8 cellular contexts compared by ENCODE assay signal in genomic region chr19:13872695-13873389, GRCh38.
DNase-seq lines count a peak whose midpoint lies in the region; ATAC-seq lines count a peak whose summit lies in the region.

No MANE protein-coding gene starts in this region.

- no peak for ATAC-seq in HG02973 (IDR thresholded peaks at IDR 0.05; ENCODE audit: unreplicated experiment)

- H3K4me1 ChIP-seq in iPS-18a (ENCODE audit: control insufficient read depth, low read depth, low read length), result no peaks in the 10 kb centered on the region
- H3K4me1 ChIP-seq in subcutaneous abdominal adipose tissue (ENCODE audit: control insufficient read depth in 5 of 5, insufficient read depth in 5 of 5, low read length in 5 of 5), result peaks cover 2 to 20% (median 13%) of the 10 kb centered on the region in 5 donors

- peak in 4 of 6 experiments; percentile 19 to 43 (median 30) for DNase-seq in stimulated activated naive CD4-positive, alpha-beta T cell (lab: John Stamatoyannopoulos, UW)
- no peak for DNase-seq in stimulated activated naive CD4-positive, alpha-beta T cell treated with Interleukin-2 at 50 U/mL for 16 hours (lab: John Stamatoyannopoulos, UW)
- no peak for DNase-seq in HPDE6-E6E7 (ENCODE audit: extremely low spot score)
- DNase-seq in caudate nucleus (lab: John Stamatoyannopoulos, UW), result no peak

- H3K4me3 Mint-ChIP-seq in activated naive CD4-positive, alpha-beta T cell treated with anti-CD3 and anti-CD28 coated beads, Interleukin-2, amount 50 U/mL, for 24 hours, result peak overlapping the region; percentile 57

- H3K27ac ChIP-seq in iPS-18a (ENCODE audit: low read length), result no peak overlapping the region
- no peak overlapping the region for H3K27ac ChIP-seq in subcutaneous abdominal adipose tissue (ENCODE audit: low read depth, low read length)
- H3K27ac ChIP-seq in caudate nucleus (ENCODE audit: low read depth, low read length), result no peak overlapping the region

- H3K9me3 ChIP-seq in iPS-18a (ENCODE audit: control insufficient read depth, low read depth, low read length) (no peaks in the 10 kb centered on the region), subcutaneous abdominal adipose tissue (ENCODE audit: control insufficient read depth in 5 of 5, low read length in 5 of 5) (no peaks in the 10 kb centered on the region)

- H3K27me3 Mint-ChIP-seq in activated naive CD4-positive, alpha-beta T cell treated with anti-CD3 and anti-CD28 coated beads, Interleukin-2, amount 50 U/mL, for 24 hours, result peaks cover 5% of the 10 kb centered on the region

- H3K9me3 Mint-ChIP-seq in activated naive CD4-positive, alpha-beta T cell treated with anti-CD3 and anti-CD28 coated beads, Interleukin-2, amount 50 U/mL, for 24 hours, result no peaks in the 10 kb centered on the region

- H3K27me3 ChIP-seq in iPS-18a (ENCODE audit: control insufficient read depth, insufficient read depth, low read length), result peaks cover 95% of the 10 kb centered on the region
- H3K27me3 ChIP-seq in subcutaneous abdominal adipose tissue (ENCODE audit: control insufficient read depth in 5 of 5, insufficient read depth in 4 of 5, low read length in 5 of 5), result peaks cover 0 to 2% (median 0%) of the 10 kb centered on the region in 5 donors

- H3K4me3 ChIP-seq in iPS-18a (ENCODE audit: low read length), result peak overlapping the region; percentile 17
- peak overlapping the region; percentile 17 to 60 (median 53) for H3K4me3 ChIP-seq in subcutaneous abdominal adipose tissue (ENCODE audit: low read depth in 1 of 5, low read length in 5 of 5)

- H3K36me3 ChIP-seq in iPS-18a (ENCODE audit: control insufficient read depth, low read depth, low read length), result no peaks in the 10 kb centered on the region
- no peaks in the 10 kb centered on the region for H3K36me3 ChIP-seq in subcutaneous abdominal adipose tissue (ENCODE audit: control insufficient read depth in 5 of 5, insufficient read depth in 5 of 5, low read length in 5 of 5)

- H3K36me3 Mint-ChIP-seq in activated naive CD4-positive, alpha-beta T cell treated with anti-CD3 and anti-CD28 coated beads, Interleukin-2, amount 50 U/mL, for 24 hours, result no peaks in the 10 kb centered on the region

- no peak overlapping the region for H3K27ac Mint-ChIP-seq in activated naive CD4-positive, alpha-beta T cell treated with anti-CD3 and anti-CD28 coated beads, Interleukin-2, amount 50 U/mL, for 24 hours

- no peak overlapping the region for H3K9ac ChIP-seq in iPS-18a (ENCODE audit: low read length)
- peak overlapping the region in 3 of 5 donors; percentile 35 to 39 (median 37) for H3K9ac ChIP-seq in subcutaneous abdominal adipose tissue (ENCODE audit: low read length in 5 of 5)

- H3K4me1 Mint-ChIP-seq in activated naive CD4-positive, alpha-beta T cell treated with anti-CD3 and anti-CD28 coated beads, Interleukin-2, amount 50 U/mL, for 24 hours, result peaks cover 10% of the 10 kb centered on the region

Comparison
In these comparisons a context has a peak if more than half of its experiments do, and no peak if none do; other contexts are left out.
1. DNase-seq: peak in stimulated activated naive CD4-positive, alpha-beta T cell (4 of 6); none in stimulated activated naive CD4-positive, alpha-beta T cell treated with Interleukin-2 at 50 U/mL for 16 hours (single experiment), HPDE6-E6E7 (single experiment) and caudate nucleus (0 of 61).